1 cellular context compared by ENCODE assay signal in the genomic region with DNA sequence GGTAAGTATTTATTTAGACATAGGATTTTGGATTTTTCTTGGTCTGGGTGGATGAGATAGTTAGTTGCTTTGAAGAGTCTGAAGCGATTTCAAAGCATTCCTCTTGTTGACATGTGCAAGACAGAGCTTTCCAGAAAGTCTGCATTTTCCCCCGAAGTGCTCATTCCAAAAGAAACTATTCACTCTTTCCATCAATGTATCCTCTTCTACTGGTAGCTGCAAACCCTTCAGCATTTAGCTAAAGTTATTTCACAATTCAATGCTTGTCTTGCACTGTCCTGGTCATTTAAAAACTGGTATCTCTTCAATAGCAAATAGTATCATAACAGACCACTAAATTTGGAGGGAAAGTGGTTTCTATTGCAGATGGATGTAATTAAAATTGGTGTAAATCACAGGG.
TF ChIP-seq lines count a peak whose summit lies in the region.

No MANE protein-coding gene starts in this region.

TF ChIP-seq in HepG2, 621 proteins besides CTCF, POLR2A, EP300 and RAD21:
- peak; percentile 71; the same call in 1 of the 2 replicates for TF ChIP-seq CEBPB (IDR thresholded peaks at IDR 0.05; ENCODE audit: borderline replicate concordance, low read depth, low read length)
- no peak for TF ChIP-seq ISX (CRISPR knock-in tag; conservative IDR thresholded peaks at IDR 0.05)
- TF ChIP-seq CEBPG (CRISPR knock-in tag; IDR thresholded peaks at IDR 0.05), result 0 out of 2 replicates have a peak, but pooled peaks have one; percentile 24
